ENCODE assay signal across 14 cellular contexts in genomic region chr18:12779043-12779442, GRCh38.
"Had no signal": no experiment of that assay in that cellular context is flagged by ENCODE, and none has a peak within 500 bp of the region (broad histone marks: within the 10 kb centered on the region; RNA-seq: fewer than 3 reads in every experiment).

No MANE protein-coding gene starts in this region.

- H3K4me1 Mint-ChIP-seq: neural crest cell had no signal

- H3K36me3 ChIP-seq: thoracic aorta, upper lobe of right lung had no signal

- H3K9me3 ChIP-seq: thoracic aorta, upper lobe of right lung had no signal

- H3K27me3 Mint-ChIP-seq: activated CD4-positive, alpha-beta memory T cell treated with anti-CD3 and anti-CD28 coated beads for 36 hours; activated naive CD8-positive, alpha-beta T cell; central memory CD8-positive, alpha-beta T cell; effector memory CD8-positive, alpha-beta T cell; naive thymus-derived CD4-positive, alpha-beta T cell had no signal

- H3K9me3 Mint-ChIP-seq: central memory CD8-positive, alpha-beta T cell had no signal

- DNase-seq: activated CD4-positive, alpha-beta memory T cell treated with anti-CD3 and anti-CD28 coated beads for 36 hours; activated CD4-positive, alpha-beta T cell treated with anti-CD3 and anti-CD28 coated beads for 48 hours; effector memory CD8-positive, alpha-beta T cell; islet precursor cell; left cardiac atrium; naive thymus-derived CD4-positive, alpha-beta T cell; stimulated activated CD4-positive, alpha-beta T cell treated with anti-CD3 and anti-CD28 coated beads, Interleukin-4, amount 100 ng/mL, for 1 hour; stimulated activated naive CD4-positive, alpha-beta T cell treated with Interleukin-2 at 50 U/mL for 16 hours; upper lobe of right lung had no signal

- ATAC-seq: effector memory CD8-positive, alpha-beta T cell; esophagus mucosa; left cardiac atrium; naive thymus-derived CD4-positive, alpha-beta T cell; upper lobe of right lung had no signal

- H3K4me3 ChIP-seq: thoracic aorta, upper lobe of right lung had no signal

- H3K4me3 Mint-ChIP-seq: activated CD4-positive, alpha-beta memory T cell treated with anti-CD3 and anti-CD28 coated beads for 36 hours; activated naive CD8-positive, alpha-beta T cell; effector memory CD8-positive, alpha-beta T cell; neural crest cell had no signal

- H3K27ac Mint-ChIP-seq: activated CD4-positive, alpha-beta memory T cell treated with anti-CD3 and anti-CD28 coated beads for 36 hours; activated naive CD8-positive, alpha-beta T cell; effector memory CD8-positive, alpha-beta T cell; naive thymus-derived CD4-positive, alpha-beta T cell had no signal

- H3K4me1 ChIP-seq: upper lobe of right lung had no signal

- H3K27ac ChIP-seq: thoracic aorta, upper lobe of right lung had no signal

- H3K27me3 ChIP-seq: upper lobe of right lung had no signal
